ENCODE assay signal across 3 cellular contexts in the genomic region with DNA sequence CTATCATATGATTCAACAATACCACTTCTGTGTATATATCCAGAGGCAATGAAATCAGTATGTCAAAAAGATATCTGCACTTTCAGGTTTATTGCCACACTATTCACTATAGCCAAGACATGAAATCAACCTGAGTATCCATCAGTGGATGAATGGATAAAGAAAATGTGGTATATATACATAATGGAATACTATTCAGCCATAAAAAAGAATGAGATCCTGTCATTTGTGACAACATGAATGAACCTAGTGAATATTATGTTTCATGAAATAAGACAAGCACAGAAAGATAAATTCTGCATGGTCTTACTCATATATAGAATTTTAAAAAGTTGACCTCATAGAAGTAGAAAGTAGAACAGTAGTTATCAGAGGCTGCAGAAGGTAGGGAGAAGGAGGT.
TF ChIP-seq lines count a peak whose summit lies in the region.

No MANE protein-coding gene starts in this region.

TF ChIP-seq in SK-N-SH treated with all-trans-retinoic acid at 6 μM for 48 hours, 23 proteins besides CTCF, POLR2A, EP300 and RAD21 (continued from another document):
- TF ChIP-seq, protein P1, sequence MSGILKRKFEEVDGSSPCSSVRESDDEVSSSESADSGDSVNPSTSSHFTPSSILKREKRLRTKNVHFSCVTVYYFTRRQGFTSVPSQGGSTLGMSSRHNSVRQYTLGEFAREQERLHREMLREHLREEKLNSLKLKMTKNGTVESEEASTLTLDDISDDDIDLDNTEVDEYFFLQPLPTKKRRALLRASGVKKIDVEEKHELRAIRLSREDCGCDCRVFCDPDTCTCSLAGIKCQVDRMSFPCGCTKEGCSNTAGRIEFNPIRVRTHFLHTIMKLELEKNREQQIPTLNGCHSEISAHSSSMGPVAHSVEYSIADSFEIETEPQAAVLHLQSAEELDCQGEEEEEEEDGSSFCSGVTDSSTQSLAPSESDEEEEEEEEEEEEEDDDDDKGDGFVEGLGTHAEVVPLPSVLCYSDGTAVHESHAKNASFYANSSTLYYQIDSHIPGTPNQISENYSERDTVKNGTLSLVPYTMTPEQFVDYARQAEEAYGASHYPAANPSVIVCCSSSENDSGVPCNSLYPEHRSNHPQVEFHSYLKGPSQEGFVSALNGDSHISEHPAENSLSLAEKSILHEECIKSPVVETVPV (CRISPR knock-in tag; IDR thresholded peaks at IDR 0.05) = no peak
- TF ChIP-seq ZNF8 (CRISPR knock-in tag; IDR thresholded peaks at IDR 0.05) = peak; percentile 75

TF ChIP-seq in SK-N-SH, 30 proteins besides CTCF, POLR2A, EP300 and RAD21 (continued from another document):
- TF ChIP-seq, protein P2, sequence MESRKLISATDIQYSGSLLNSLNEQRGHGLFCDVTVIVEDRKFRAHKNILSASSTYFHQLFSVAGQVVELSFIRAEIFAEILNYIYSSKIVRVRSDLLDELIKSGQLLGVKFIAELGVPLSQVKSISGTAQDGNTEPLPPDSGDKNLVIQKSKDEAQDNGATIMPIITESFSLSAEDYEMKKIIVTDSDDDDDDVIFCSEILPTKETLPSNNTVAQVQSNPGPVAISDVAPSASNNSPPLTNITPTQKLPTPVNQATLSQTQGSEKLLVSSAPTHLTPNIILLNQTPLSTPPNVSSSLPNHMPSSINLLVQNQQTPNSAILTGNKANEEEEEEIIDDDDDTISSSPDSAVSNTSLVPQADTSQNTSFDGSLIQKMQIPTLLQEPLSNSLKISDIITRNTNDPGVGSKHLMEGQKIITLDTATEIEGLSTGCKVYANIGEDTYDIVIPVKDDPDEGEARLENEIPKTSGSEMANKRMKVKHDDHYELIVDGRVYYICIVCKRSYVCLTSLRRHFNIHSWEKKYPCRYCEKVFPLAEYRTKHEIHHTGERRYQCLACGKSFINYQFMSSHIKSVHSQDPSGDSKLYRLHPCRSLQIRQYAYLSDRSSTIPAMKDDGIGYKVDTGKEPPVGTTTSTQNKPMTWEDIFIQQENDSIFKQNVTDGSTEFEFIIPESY (IDR thresholded peaks at IDR 0.05; ENCODE audit: borderline replicate concordance, low read depth) = no peak
- no peak for TF ChIP-seq TEAD4 (IDR thresholded peaks at IDR 0.05; ENCODE audit: borderline replicate concordance, insufficient read depth)
- no peak for TF ChIP-seq MXI1 (IDR thresholded peaks at IDR 0.05; ENCODE audit: low read depth, low read length)
- no peak for TF ChIP-seq FOXJ3 (CRISPR knock-in tag; IDR thresholded peaks at IDR 0.05)
- no peak for TF ChIP-seq JUND (IDR thresholded peaks at IDR 0.05)
- TF ChIP-seq, protein P3, sequence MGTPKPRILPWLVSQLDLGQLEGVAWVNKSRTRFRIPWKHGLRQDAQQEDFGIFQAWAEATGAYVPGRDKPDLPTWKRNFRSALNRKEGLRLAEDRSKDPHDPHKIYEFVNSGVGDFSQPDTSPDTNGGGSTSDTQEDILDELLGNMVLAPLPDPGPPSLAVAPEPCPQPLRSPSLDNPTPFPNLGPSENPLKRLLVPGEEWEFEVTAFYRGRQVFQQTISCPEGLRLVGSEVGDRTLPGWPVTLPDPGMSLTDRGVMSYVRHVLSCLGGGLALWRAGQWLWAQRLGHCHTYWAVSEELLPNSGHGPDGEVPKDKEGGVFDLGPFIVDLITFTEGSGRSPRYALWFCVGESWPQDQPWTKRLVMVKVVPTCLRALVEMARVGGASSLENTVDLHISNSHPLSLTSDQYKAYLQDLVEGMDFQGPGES (IDR thresholded peaks at IDR 0.05; ENCODE audit: low read depth, low read length) = no peak
- TF ChIP-seq FOXM1 (IDR thresholded peaks at IDR 0.05; ENCODE audit: low read depth) = no peak
- TF ChIP-seq ELF1 (IDR thresholded peaks at IDR 0.05) = no peak
- TF ChIP-seq, protein P4, sequence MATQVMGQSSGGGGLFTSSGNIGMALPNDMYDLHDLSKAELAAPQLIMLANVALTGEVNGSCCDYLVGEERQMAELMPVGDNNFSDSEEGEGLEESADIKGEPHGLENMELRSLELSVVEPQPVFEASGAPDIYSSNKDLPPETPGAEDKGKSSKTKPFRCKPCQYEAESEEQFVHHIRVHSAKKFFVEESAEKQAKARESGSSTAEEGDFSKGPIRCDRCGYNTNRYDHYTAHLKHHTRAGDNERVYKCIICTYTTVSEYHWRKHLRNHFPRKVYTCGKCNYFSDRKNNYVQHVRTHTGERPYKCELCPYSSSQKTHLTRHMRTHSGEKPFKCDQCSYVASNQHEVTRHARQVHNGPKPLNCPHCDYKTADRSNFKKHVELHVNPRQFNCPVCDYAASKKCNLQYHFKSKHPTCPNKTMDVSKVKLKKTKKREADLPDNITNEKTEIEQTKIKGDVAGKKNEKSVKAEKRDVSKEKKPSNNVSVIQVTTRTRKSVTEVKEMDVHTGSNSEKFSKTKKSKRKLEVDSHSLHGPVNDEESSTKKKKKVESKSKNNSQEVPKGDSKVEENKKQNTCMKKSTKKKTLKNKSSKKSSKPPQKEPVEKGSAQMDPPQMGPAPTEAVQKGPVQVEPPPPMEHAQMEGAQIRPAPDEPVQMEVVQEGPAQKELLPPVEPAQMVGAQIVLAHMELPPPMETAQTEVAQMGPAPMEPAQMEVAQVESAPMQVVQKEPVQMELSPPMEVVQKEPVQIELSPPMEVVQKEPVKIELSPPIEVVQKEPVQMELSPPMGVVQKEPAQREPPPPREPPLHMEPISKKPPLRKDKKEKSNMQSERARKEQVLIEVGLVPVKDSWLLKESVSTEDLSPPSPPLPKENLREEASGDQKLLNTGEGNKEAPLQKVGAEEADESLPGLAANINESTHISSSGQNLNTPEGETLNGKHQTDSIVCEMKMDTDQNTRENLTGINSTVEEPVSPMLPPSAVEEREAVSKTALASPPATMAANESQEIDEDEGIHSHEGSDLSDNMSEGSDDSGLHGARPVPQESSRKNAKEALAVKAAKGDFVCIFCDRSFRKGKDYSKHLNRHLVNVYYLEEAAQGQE (IDR thresholded peaks at IDR 0.05; ENCODE audit: low read depth, low read length) = no peak

TF ChIP-seq in K562, 482 proteins besides CTCF, POLR2A, EP300 and RAD21 (continued from another document):
- TF ChIP-seq, protein P4 (CRISPR knock-in tag; IDR thresholded peaks at IDR 0.05; ENCODE audit: low read depth) = no peak
- no peak for TF ChIP-seq ZNF79 (CRISPR knock-in tag; IDR thresholded peaks at IDR 0.05; ENCODE audit: low read depth)
- TF ChIP-seq BCOR (IDR thresholded peaks at IDR 0.05) = 0 out of 2 replicates have a peak, but pooled peaks have one; percentile 21
- no peak for TF ChIP-seq CBX5 (IDR thresholded peaks at IDR 0.05; ENCODE audit: borderline replicate concordance, low read depth)
- TF ChIP-seq YBX1 (IDR thresholded peaks at IDR 0.05) = no peak
- TF ChIP-seq, protein P5, sequence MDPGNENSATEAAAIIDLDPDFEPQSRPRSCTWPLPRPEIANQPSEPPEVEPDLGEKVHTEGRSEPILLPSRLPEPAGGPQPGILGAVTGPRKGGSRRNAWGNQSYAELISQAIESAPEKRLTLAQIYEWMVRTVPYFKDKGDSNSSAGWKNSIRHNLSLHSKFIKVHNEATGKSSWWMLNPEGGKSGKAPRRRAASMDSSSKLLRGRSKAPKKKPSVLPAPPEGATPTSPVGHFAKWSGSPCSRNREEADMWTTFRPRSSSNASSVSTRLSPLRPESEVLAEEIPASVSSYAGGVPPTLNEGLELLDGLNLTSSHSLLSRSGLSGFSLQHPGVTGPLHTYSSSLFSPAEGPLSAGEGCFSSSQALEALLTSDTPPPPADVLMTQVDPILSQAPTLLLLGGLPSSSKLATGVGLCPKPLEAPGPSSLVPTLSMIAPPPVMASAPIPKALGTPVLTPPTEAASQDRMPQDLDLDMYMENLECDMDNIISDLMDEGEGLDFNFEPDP (CRISPR knock-in tag; IDR thresholded peaks at IDR 0.05) = no peak
- peak; percentile 68 for TF ChIP-seq ZNF146 (CRISPR knock-in tag; IDR thresholded peaks at IDR 0.05; ENCODE audit: unreplicated experiment)
- TF ChIP-seq, protein P6, sequence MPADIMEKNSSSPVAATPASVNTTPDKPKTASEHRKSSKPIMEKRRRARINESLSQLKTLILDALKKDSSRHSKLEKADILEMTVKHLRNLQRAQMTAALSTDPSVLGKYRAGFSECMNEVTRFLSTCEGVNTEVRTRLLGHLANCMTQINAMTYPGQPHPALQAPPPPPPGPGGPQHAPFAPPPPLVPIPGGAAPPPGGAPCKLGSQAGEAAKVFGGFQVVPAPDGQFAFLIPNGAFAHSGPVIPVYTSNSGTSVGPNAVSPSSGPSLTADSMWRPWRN (IDR thresholded peaks at IDR 0.05; ENCODE audit: low read depth) = no peak
- no peak for TF ChIP-seq SRF (CRISPR knock-in tag; IDR thresholded peaks at IDR 0.05)
- TF ChIP-seq, protein P7, sequence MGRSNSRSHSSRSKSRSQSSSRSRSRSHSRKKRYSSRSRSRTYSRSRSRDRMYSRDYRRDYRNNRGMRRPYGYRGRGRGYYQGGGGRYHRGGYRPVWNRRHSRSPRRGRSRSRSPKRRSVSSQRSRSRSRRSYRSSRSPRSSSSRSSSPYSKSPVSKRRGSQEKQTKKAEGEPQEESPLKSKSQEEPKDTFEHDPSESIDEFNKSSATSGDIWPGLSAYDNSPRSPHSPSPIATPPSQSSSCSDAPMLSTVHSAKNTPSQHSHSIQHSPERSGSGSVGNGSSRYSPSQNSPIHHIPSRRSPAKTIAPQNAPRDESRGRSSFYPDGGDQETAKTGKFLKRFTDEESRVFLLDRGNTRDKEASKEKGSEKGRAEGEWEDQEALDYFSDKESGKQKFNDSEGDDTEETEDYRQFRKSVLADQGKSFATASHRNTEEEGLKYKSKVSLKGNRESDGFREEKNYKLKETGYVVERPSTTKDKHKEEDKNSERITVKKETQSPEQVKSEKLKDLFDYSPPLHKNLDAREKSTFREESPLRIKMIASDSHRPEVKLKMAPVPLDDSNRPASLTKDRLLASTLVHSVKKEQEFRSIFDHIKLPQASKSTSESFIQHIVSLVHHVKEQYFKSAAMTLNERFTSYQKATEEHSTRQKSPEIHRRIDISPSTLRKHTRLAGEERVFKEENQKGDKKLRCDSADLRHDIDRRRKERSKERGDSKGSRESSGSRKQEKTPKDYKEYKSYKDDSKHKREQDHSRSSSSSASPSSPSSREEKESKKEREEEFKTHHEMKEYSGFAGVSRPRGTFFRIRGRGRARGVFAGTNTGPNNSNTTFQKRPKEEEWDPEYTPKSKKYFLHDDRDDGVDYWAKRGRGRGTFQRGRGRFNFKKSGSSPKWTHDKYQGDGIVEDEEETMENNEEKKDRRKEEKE (IDR thresholded peaks at IDR 0.05; ENCODE audit: borderline replicate concordance in 1 of 2, control insufficient read depth in 1 of 2, low read depth in 2 of 2, low read length in 1 of 2) = no peak
- TF ChIP-seq TCF3 (CRISPR knock-in tag; IDR thresholded peaks at IDR 0.05) = no peak
- TF ChIP-seq SAFB2 (IDR thresholded peaks at IDR 0.05; ENCODE audit: borderline replicate concordance, low read depth, low read length, severe bottlenecking) = no peak
- TF ChIP-seq, protein P8, sequence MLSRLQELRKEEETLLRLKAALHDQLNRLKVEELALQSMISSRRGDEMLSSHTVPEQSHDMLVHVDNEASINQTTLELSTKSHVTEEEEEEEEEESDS (CRISPR knock-in tag; IDR thresholded peaks at IDR 0.05) = no peak
- TF ChIP-seq PURB (CRISPR knock-in tag; IDR thresholded peaks at IDR 0.05; ENCODE audit: low read depth) = no peak
- no peak for TF ChIP-seq HSF4 (CRISPR knock-in tag; IDR thresholded peaks at IDR 0.05; ENCODE audit: borderline replicate concordance)
- TF ChIP-seq XRCC5 (IDR thresholded peaks at IDR 0.05; ENCODE audit: low read depth, low read length) = no peak
